ENCODE assay signal across 27 cellular contexts in genomic region chr4:151809716-151810115, GRCh38.
"Had no signal": no experiment of that assay in that cellular context is flagged by ENCODE, and none has a peak within 500 bp of the region (broad histone marks: within the 10 kb centered on the region; RNA-seq: fewer than 3 reads in every experiment).

No MANE protein-coding gene starts in this region.

- FAIRE-seq: endometrium, islet of Langerhans, pancreas had no signal

- H3K4me1 ChIP-seq: esophagus squamous epithelium, lower lobe of right lung, pancreas had no signal

- H3K4me3 Mint-ChIP-seq: effector memory CD8-positive, alpha-beta T cell; natural killer cell; stimulated activated naive CD8-positive, alpha-beta T cell treated with anti-CD3 and anti-CD28 coated beads, Interleukin-15, amount 100 ng/mL, for 72 hours had no signal

- H3K9me3 Mint-ChIP-seq: effector memory CD8-positive, alpha-beta T cell; natural killer cell; stimulated activated naive CD8-positive, alpha-beta T cell treated with anti-CD3 and anti-CD28 coated beads, Interleukin-15, amount 100 ng/mL, for 72 hours had no signal

- H3K27ac Mint-ChIP-seq: effector memory CD8-positive, alpha-beta T cell; natural killer cell; stimulated activated naive CD8-positive, alpha-beta T cell treated with anti-CD3 and anti-CD28 coated beads, Interleukin-15, amount 100 ng/mL, for 72 hours had no signal

- H3K27ac ChIP-seq: coronary artery, esophagus squamous epithelium, left lung, lower lobe of right lung, neutrophil, pancreas, suprapubic skin had no signal

- ATAC-seq: effector memory CD8-positive, alpha-beta T cell; heart right ventricle; left cardiac atrium; left lung; lower lobe of right lung; natural killer cell; pancreas; sciatic nerve; stimulated activated naive CD8-positive, alpha-beta T cell treated with anti-CD3 and anti-CD28 coated beads, Interleukin-15, amount 100 ng/mL, for 72 hours had no signal

- H3K27me3 Mint-ChIP-seq: stimulated activated naive CD8-positive, alpha-beta T cell treated with anti-CD3 and anti-CD28 coated beads, Interleukin-15, amount 100 ng/mL, for 72 hours had no signal

- H3K4me2 ChIP-seq: smooth muscle cell had no signal

- H3K36me3 ChIP-seq: esophagus squamous epithelium, heart right ventricle, left lung, lower lobe of right lung, neutrophil, pancreas, right atrium auricular region, suprapubic skin had no signal

- H3K9me3 ChIP-seq: esophagus squamous epithelium, left lung, lower lobe of right lung, neutrophil, pancreas, right atrium auricular region, suprapubic skin had no signal

- H3K4me3 ChIP-seq: coronary artery, esophagus squamous epithelium, heart right ventricle, left lung, lower lobe of right lung, pancreas, right atrium auricular region, smooth muscle cell, suprapubic skin had no signal

- H3K27me3 ChIP-seq: esophagus squamous epithelium, heart right ventricle, left lung, pancreas, right atrium auricular region, suprapubic skin had no signal

- DNase-seq: dermis blood vessel endothelial cell; effector memory CD8-positive, alpha-beta T cell; erythroblast; esophagus squamous epithelium; foreskin melanocyte; glutamatergic neuron; heart right ventricle; hippocampal formation; left cardiac atrium; left lung; lower lobe of right lung; natural killer cell; pancreas; stimulated activated CD4-positive, alpha-beta T cell treated with anti-CD3 and anti-CD28 coated beads, Interleukin-12 subunit alpha, Interleukin-12 subunit beta, amount 100 ng/mL, for 4 hours; stimulated activated CD4-positive, alpha-beta T cell treated with anti-CD3 and anti-CD28 coated beads, Interleukin-1b, Interleukin-23, amount 100 ng/mL, for 48 hours; stimulated activated CD4-positive, alpha-beta T cell treated with anti-CD3 and anti-CD28 coated beads, Interleukin-4, amount 100 ng/mL, for 1 hour; stimulated activated CD8-positive, alpha-beta memory T cell treated with anti-CD3 and anti-CD28 coated beads, Interleukin-4, amount 100 ng/mL, for 48 hours; stimulated activated naive CD4-positive, alpha-beta T cell; stimulated activated naive CD8-positive, alpha-beta T cell treated with anti-CD3 and anti-CD28 coated beads, Interleukin-15, amount 100 ng/mL, for 72 hours had no signal

- H3K4me1 Mint-ChIP-seq: natural killer cell; stimulated activated naive CD8-positive, alpha-beta T cell treated with anti-CD3 and anti-CD28 coated beads, Interleukin-15, amount 100 ng/mL, for 72 hours had no signal

- H3K36me3 Mint-ChIP-seq: natural killer cell had no signal
